Comparison of ENCODE assay signal across 33 cellular contexts in the genomic region with DNA sequence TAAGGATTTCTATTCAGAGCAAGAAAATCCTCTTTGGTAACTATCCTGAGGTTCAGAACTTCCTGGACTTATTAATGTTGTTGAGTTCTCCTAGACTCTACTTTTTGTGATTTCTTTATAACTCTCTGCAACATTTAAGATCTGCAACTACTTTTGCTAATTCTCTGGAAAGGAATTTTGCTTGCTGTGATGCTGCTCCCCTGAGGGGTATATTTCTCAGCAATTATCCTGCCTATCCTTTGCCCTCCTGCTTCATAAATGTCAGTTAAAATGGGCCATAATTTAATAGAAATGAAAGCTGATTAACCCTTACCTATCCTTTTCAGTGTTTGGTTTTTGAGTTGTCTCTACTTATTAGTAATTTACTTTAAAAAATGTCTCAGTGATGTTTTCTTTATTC.
"Had no signal": no experiment of that assay in that cellular context is flagged by ENCODE, and none has a peak within 500 bp of the region (broad histone marks: within the 10 kb centered on the region; RNA-seq: fewer than 3 reads in every experiment).

No MANE protein-coding gene starts in this region.

- H3K27me3 Mint-ChIP-seq: activated CD4-positive, alpha-beta memory T cell treated with anti-CD3 and anti-CD28 coated beads for 36 hours; activated CD4-positive, alpha-beta T cell treated with anti-CD3 and anti-CD28 coated beads for 36 hours; activated CD4-positive, alpha-beta T cell treated with anti-CD3 and anti-CD28 coated beads, Interleukin-2, amount 10 ng/mL, durations not matched to agents 24 days and 14 days; activated CD8-positive, alpha-beta memory T cell treated with anti-CD3 and anti-CD28 coated beads, Interleukin-2, amount 10 ng/mL, durations not matched to agents 7 days and 5 days; activated naive CD4-positive, alpha-beta T cell treated with anti-CD3 and anti-CD28 coated beads, Interleukin-2, amount 50 U/mL, for 24 hours; activated naive CD8-positive, alpha-beta T cell treated with anti-CD3 and anti-CD28 coated beads for 36 hours; activated naive CD8-positive, alpha-beta T cell treated with anti-CD3 and anti-CD28 coated beads, Interleukin-2, amount 50 U/mL, for 24 hours; effector memory CD8-positive, alpha-beta T cell had no signal

- H3K4me3 Mint-ChIP-seq: activated CD4-positive, alpha-beta memory T cell treated with anti-CD3 and anti-CD28 coated beads for 36 hours; activated CD4-positive, alpha-beta T cell treated with anti-CD3 and anti-CD28 coated beads for 36 hours; activated CD4-positive, alpha-beta T cell treated with anti-CD3 and anti-CD28 coated beads, Interleukin-2, amount 10 ng/mL, durations not matched to agents 24 days and 14 days; activated CD8-positive, alpha-beta memory T cell treated with anti-CD3 and anti-CD28 coated beads, Interleukin-2, amount 10 ng/mL, durations not matched to agents 7 days and 5 days; activated CD8-positive, alpha-beta T cell treated with anti-CD3 and anti-CD28 coated beads, Interleukin-2, amount 10 ng/mL, durations not matched to agents 7 days and 5 days; activated naive CD4-positive, alpha-beta T cell treated with anti-CD3 and anti-CD28 coated beads for 36 hours; activated naive CD4-positive, alpha-beta T cell treated with anti-CD3 and anti-CD28 coated beads, Interleukin-2, amount 50 U/mL, for 24 hours; activated naive CD8-positive, alpha-beta T cell treated with anti-CD3 and anti-CD28 coated beads for 36 hours; activated naive CD8-positive, alpha-beta T cell treated with anti-CD3 and anti-CD28 coated beads, Interleukin-2, amount 50 U/mL, for 24 hours; activated T-helper 1 cell treated with anti-CD3 and anti-CD28 coated beads, Interleukin-12 subunit alpha, Interleukin-12 subunit beta, Interleukin-2, Interleukin-4 antibody, amounts not matched to agents 30 ng/mL and 10 ng/mL and 1 ng/mL, durations not matched to agents 14 hours and 24 hours and 36 hours; effector memory CD8-positive, alpha-beta T cell had no signal

- ATAC-seq: activated CD4-positive, alpha-beta T cell treated with anti-CD3 and anti-CD28 coated beads for 36 hours; activated CD8-positive, alpha-beta memory T cell treated with anti-CD3 and anti-CD28 coated beads, Interleukin-2, amount 10 ng/mL, durations not matched to agents 7 days and 5 days; activated CD8-positive, alpha-beta T cell treated with anti-CD3 and anti-CD28 coated beads, Interleukin-2, amount 10 ng/mL, durations not matched to agents 7 days and 5 days; activated naive CD8-positive, alpha-beta T cell treated with anti-CD3 and anti-CD28 coated beads, Interleukin-2, amount 50 U/mL, for 24 hours; body of pancreas; effector memory CD8-positive, alpha-beta T cell; foreskin keratinocyte; gastrocnemius medialis; heart left ventricle had no signal

- H3K27ac Mint-ChIP-seq: activated CD4-positive, alpha-beta memory T cell treated with anti-CD3 and anti-CD28 coated beads for 36 hours; activated CD4-positive, alpha-beta T cell treated with anti-CD3 and anti-CD28 coated beads for 36 hours; activated CD4-positive, alpha-beta T cell treated with anti-CD3 and anti-CD28 coated beads, Interleukin-2, amount 10 ng/mL, durations not matched to agents 24 days and 14 days; activated CD8-positive, alpha-beta memory T cell treated with anti-CD3 and anti-CD28 coated beads, Interleukin-2, amount 10 ng/mL, durations not matched to agents 7 days and 5 days; activated CD8-positive, alpha-beta T cell treated with anti-CD3 and anti-CD28 coated beads, Interleukin-2, amount 10 ng/mL, durations not matched to agents 7 days and 5 days; activated naive CD4-positive, alpha-beta T cell treated with anti-CD3 and anti-CD28 coated beads for 36 hours; activated naive CD4-positive, alpha-beta T cell treated with anti-CD3 and anti-CD28 coated beads, Interleukin-2, amount 50 U/mL, for 24 hours; activated naive CD8-positive, alpha-beta T cell treated with anti-CD3 and anti-CD28 coated beads for 36 hours; activated naive CD8-positive, alpha-beta T cell treated with anti-CD3 and anti-CD28 coated beads, Interleukin-2, amount 50 U/mL, for 24 hours; activated T-helper 1 cell treated with anti-CD3 and anti-CD28 coated beads, Interleukin-12 subunit alpha, Interleukin-12 subunit beta, Interleukin-2, Interleukin-4 antibody, amounts not matched to agents 30 ng/mL and 10 ng/mL and 1 ng/mL, durations not matched to agents 14 hours and 24 hours and 36 hours; activated T-helper 2 cell treated with anti-CD3 and anti-CD28 coated beads, Interferon-gamma antibody, Interleukin-2, Interleukin-4, amounts not matched to agents 10 μg/mL and 5 μg/mL and 100 μg/mL, durations not matched to agents 14 hours and 24 hours and 36 hours; effector memory CD8-positive, alpha-beta T cell had no signal

- DNase-seq: activated CD4-positive, alpha-beta memory T cell treated with anti-CD3 and anti-CD28 coated beads for 36 hours; activated CD4-positive, alpha-beta T cell treated with anti-CD3 and anti-CD28 coated beads for 36 hours; activated CD4-positive, alpha-beta T cell treated with anti-CD3 and anti-CD28 coated beads, Interleukin-2, amount 10 ng/mL, durations not matched to agents 24 days and 14 days; activated CD4-positive, CD25-positive, alpha-beta regulatory T cell; activated CD4-positive, CD25-positive, alpha-beta regulatory T cell treated with anti-CD3 and anti-CD28 coated beads, Interleukin-2, amount 50 U/mL, for 72 hours; activated CD8-positive, alpha-beta memory T cell treated with anti-CD3 and anti-CD28 coated beads, Interleukin-2, amount 10 ng/mL, durations not matched to agents 7 days and 5 days; activated CD8-positive, alpha-beta memory T cell treated with anti-CD3 and anti-CD28 coated beads, Interleukin-2, amount 50 U/mL, for 4 hours; activated CD8-positive, alpha-beta T cell treated with anti-CD3 and anti-CD28 coated beads, Interleukin-2, amount 10 ng/mL, durations not matched to agents 7 days and 5 days; activated effector memory CD4-positive, alpha-beta T cell treated with anti-CD3 and anti-CD28 coated beads, Interleukin-2, amount 50 U/mL, for 16 hours; activated naive CD4-positive, alpha-beta T cell treated with anti-CD3 and anti-CD28 coated beads for 36 hours; activated naive CD8-positive, alpha-beta T cell treated with anti-CD3 and anti-CD28 coated beads for 36 hours; activated naive CD8-positive, alpha-beta T cell treated with anti-CD3 and anti-CD28 coated beads, Interleukin-2, amount 50 U/mL, for 24 hours; activated T-cell treated with anti-CD3 and anti-CD28 coated beads, Interleukin-2, amount 50 U/mL, for 1 hour; activated T-cell treated with anti-CD3 and anti-CD28 coated beads, Interleukin-2, amount 50 U/mL, for 48 hours; adrenal gland; amygdala; aorta; body of pancreas; caudate nucleus; cortex of kidney; dermis blood vessel endothelial cell; effector CD4-positive, alpha-beta T cell; effector memory CD8-positive, alpha-beta T cell; erythroblast; foreskin keratinocyte; gastrocnemius medialis; glutamatergic neuron; T-helper 2 cell had no signal

- H3K27me3 ChIP-seq: adrenal gland, body of pancreas, esophagus muscularis mucosa, foreskin keratinocyte, gastrocnemius medialis, heart left ventricle had no signal

- H3K4me1 ChIP-seq: adrenal gland, body of pancreas, esophagus muscularis mucosa, foreskin keratinocyte, gastrocnemius medialis had no signal

- H3K9me3 ChIP-seq: adrenal gland, body of pancreas, esophagus muscularis mucosa, gastrocnemius medialis, heart left ventricle had no signal

- H3K36me3 Mint-ChIP-seq: activated CD4-positive, alpha-beta memory T cell treated with anti-CD3 and anti-CD28 coated beads for 36 hours; activated CD8-positive, alpha-beta memory T cell treated with anti-CD3 and anti-CD28 coated beads, Interleukin-2, amount 10 ng/mL, durations not matched to agents 7 days and 5 days; activated naive CD4-positive, alpha-beta T cell treated with anti-CD3 and anti-CD28 coated beads, Interleukin-2, amount 50 U/mL, for 24 hours; activated naive CD8-positive, alpha-beta T cell treated with anti-CD3 and anti-CD28 coated beads for 36 hours had no signal

- H3K4me3 ChIP-seq: adrenal gland, body of pancreas, esophagus muscularis mucosa, gastrocnemius medialis, heart left ventricle had no signal

- H3K4me1 Mint-ChIP-seq: activated CD4-positive, alpha-beta T cell treated with anti-CD3 and anti-CD28 coated beads for 36 hours; activated CD4-positive, alpha-beta T cell treated with anti-CD3 and anti-CD28 coated beads, Interleukin-2, amount 10 ng/mL, durations not matched to agents 24 days and 14 days; activated CD8-positive, alpha-beta memory T cell treated with anti-CD3 and anti-CD28 coated beads, Interleukin-2, amount 10 ng/mL, durations not matched to agents 7 days and 5 days; activated naive CD4-positive, alpha-beta T cell treated with anti-CD3 and anti-CD28 coated beads, Interleukin-2, amount 50 U/mL, for 24 hours; activated naive CD8-positive, alpha-beta T cell treated with anti-CD3 and anti-CD28 coated beads for 36 hours; activated naive CD8-positive, alpha-beta T cell treated with anti-CD3 and anti-CD28 coated beads, Interleukin-2, amount 50 U/mL, for 24 hours had no signal

- H3K27ac ChIP-seq: adrenal gland, body of pancreas, esophagus muscularis mucosa, foreskin keratinocyte, gastrocnemius medialis, heart left ventricle had no signal

- H3K36me3 ChIP-seq: adrenal gland, esophagus muscularis mucosa, gastrocnemius medialis, heart left ventricle had no signal
